Comparison of ENCODE assay signal across 20 cellular contexts in the genomic region with DNA sequence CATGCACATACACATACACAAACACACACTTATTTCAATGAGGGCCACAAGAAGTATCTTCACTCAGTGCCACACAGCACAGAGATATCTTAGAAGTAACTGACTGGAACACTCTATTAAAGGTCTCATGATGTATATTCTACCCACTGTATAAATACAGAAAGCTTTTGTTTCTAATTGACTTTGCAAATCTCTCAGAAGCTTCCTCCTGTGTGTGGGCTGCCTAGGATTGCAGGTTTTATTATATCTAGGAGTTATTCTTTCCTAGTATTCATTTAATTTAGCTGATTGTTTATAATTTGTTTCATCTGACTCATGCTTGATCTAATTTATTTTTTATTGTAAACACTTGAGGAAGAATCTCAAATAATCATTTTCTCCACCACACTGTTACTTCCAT.
"Had no signal": no experiment of that assay in that cellular context is flagged by ENCODE, and none has a peak within 500 bp of the region (broad histone marks: within the 10 kb centered on the region; RNA-seq: fewer than 3 reads in every experiment).

No MANE protein-coding gene starts in this region.

- FAIRE-seq: endothelial cell of umbilical vein, frontal cortex had no signal

- H3K4me1 ChIP-seq: esophagus muscularis mucosa, prostate gland, right atrium auricular region, testis, uterus had no signal

- H3K9me3 ChIP-seq: esophagus muscularis mucosa, mucosa of descending colon, neutrophil, prostate gland, right atrium auricular region, testis, tibial artery, uterus had no signal

- H3K27ac ChIP-seq: dorsolateral prefrontal cortex, esophagus muscularis mucosa, neutrophil, prostate gland, right atrium auricular region, testis, tibial artery, uterus had no signal

- H3K4me3 ChIP-seq: dorsolateral prefrontal cortex, esophagus muscularis mucosa, mucosa of descending colon, prostate gland, right atrium auricular region, testis, tibial artery, uterus had no signal

- DNase-seq: cerebellar nuclear complex; dorsolateral prefrontal cortex; effector CD4-positive, alpha-beta T cell; immature natural killer cell; islet precursor cell; mesenchymal stem cell; mucosa of descending colon; naive B cell; stimulated activated CD4-positive, alpha-beta T cell treated with anti-CD3 and anti-CD28 coated beads, Interleukin-4, amount 100 ng/mL, for 4 hours; stimulated activated naive CD8-positive, alpha-beta T cell treated with anti-CD3 and anti-CD28 coated beads, Interleukin-15, Interleukin-2, amounts not matched to agents 100 U/mL and 50 U/mL, for 24 hours; substantia nigra; testis; tibial artery; uterus had no signal

- H3K36me3 ChIP-seq: esophagus muscularis mucosa, neutrophil, prostate gland, right atrium auricular region, tibial artery, uterus had no signal

- H3K27me3 ChIP-seq: dorsolateral prefrontal cortex, esophagus muscularis mucosa, neutrophil, right atrium auricular region, testis, tibial artery, uterus had no signal
